Comparison of ENCODE assay signal across 10 cellular contexts in genomic region chr6:161439093-161439492, GRCh38.
DNase-seq lines count a peak whose midpoint lies in the region; ATAC-seq and TF ChIP-seq lines count a peak whose summit lies in the region.
"Had no signal": no experiment of that assay in that cellular context is flagged by ENCODE, and none has a peak within 500 bp of the region (broad histone marks: within the 10 kb centered on the region; RNA-seq: fewer than 3 reads in every experiment).

No MANE protein-coding gene starts in this region.

- no peak overlapping the region for H3K4ac ChIP-seq in trophoblast cell (ENCODE audit: low read depth, low read length)

- H3K9ac ChIP-seq in trophoblast cell (ENCODE audit: low read length) = no peak overlapping the region

- H3K14ac ChIP-seq in trophoblast cell (ENCODE audit: low read length) = peak overlapping the region; percentile 73

- no peak overlapping the region for H3K4me2 ChIP-seq in trophoblast cell (ENCODE audit: low read length)

- H3K18ac ChIP-seq in trophoblast cell (ENCODE audit: low read length) = peak overlapping the region; percentile 68

- H2BK5ac ChIP-seq in trophoblast cell (ENCODE audit: low read depth, low read length, poor library complexity) = peak overlapping the region; percentile 61

- H3K4me3 ChIP-seq in trophoblast cell (ENCODE audit: low read depth, low read length) = no peak overlapping the region

- H3K79me2 ChIP-seq in trophoblast cell (ENCODE audit: control insufficient read depth, insufficient read depth, low read length, poor library complexity) = peaks cover 5% of the 10 kb centered on the region

- peak overlapping the region; percentile 8 for H3K27ac ChIP-seq in trophoblast cell (ENCODE audit: low read depth, low read length)

- no peaks in the 10 kb centered on the region for H3K9me3 ChIP-seq in trophoblast cell (ENCODE audit: insufficient read depth, low read depth, low read length)

- peaks cover 9 to 15% of the 10 kb centered on the region in 2 experiments for H3K4me1 ChIP-seq in trophoblast cell (ENCODE audit: control insufficient read depth in 1 of 2, insufficient read depth in 2 of 2, low read length in 2 of 2)

- no peak overlapping the region for H2AFZ ChIP-seq in trophoblast cell (ENCODE audit: insufficient read depth, low read length, poor library complexity)

- no peak overlapping the region for H3K23ac ChIP-seq in trophoblast cell (ENCODE audit: low read length)

- H2BK12ac ChIP-seq in trophoblast cell (ENCODE audit: low read length) = peak overlapping the region; percentile 73

- H4K12ac ChIP-seq in trophoblast cell (ENCODE audit: low read depth, low read length) = no peak overlapping the region

- H4K91ac ChIP-seq in trophoblast cell (ENCODE audit: low read depth, low read length) = peak overlapping the region; percentile 74

- WGBS in trophoblast cell (ENCODE audit: extremely low coverage, insufficient coverage, insufficient read length) = no CpG with 5 or more reads among the region's 12 CpGs

- ATAC-seq in GM18505 (IDR thresholded peaks at IDR 0.05; ENCODE audit: unreplicated experiment) = no peak
- no peak for ATAC-seq in HG03521 (IDR thresholded peaks at IDR 0.05; ENCODE audit: unreplicated experiment)
- ATAC-seq in HG02973 (IDR thresholded peaks at IDR 0.05; ENCODE audit: unreplicated experiment) = no peak

- peaks cover 28% of the 10 kb centered on the region for H3K79me1 ChIP-seq in trophoblast cell (ENCODE audit: low read length)

- H3K27me3 ChIP-seq in trophoblast cell (ENCODE audit: insufficient read depth, low read length) = no peaks in the 10 kb centered on the region

- DNase-seq in EL (peak; percentile 81), NCI-H748 (lab: John Stamatoyannopoulos, UW; ENCODE audit: unreplicated experiment) (peak; percentile 88), dedifferentiated amniotic fluid mesenchymal stem cell (ENCODE audit: extremely low spot score) (peak; percentile 88), trophoblast cell (peak; percentile 65 to 71)
- no peak for DNase-seq in stimulated activated CD4-positive, alpha-beta T cell treated with anti-CD3 and anti-CD28 coated beads, Interleukin-2, amount 100 ng/mL, for 24 hours
- DNase-seq: activated T-cell treated with anti-CD3 and anti-CD28 coated beads, Interleukin-2, amount 50 U/mL, for 72 hours; stimulated activated CD4-positive, alpha-beta T cell treated with anti-CD3 and anti-CD28 coated beads, Interleukin-1b, Interleukin-23, amount 100 ng/mL, for 48 hours had no signal

- no peaks in the 10 kb centered on the region for H3K36me3 ChIP-seq in trophoblast cell (ENCODE audit: control insufficient read depth in 1 of 2, insufficient read depth in 2 of 2, low read length in 2 of 2)

- peak overlapping the region; percentile 29 for H2AK5ac ChIP-seq in trophoblast cell (ENCODE audit: low read length)

- H2BK120ac ChIP-seq in trophoblast cell (ENCODE audit: insufficient read depth, low read length, poor library complexity) = peak overlapping the region; percentile 72

- TF ChIP-seq POLR2A in GM18505 (IDR thresholded peaks at IDR 0.05; ENCODE audit: borderline replicate concordance, extremely low read depth, insufficient read depth, insufficient read length) = no peak

- H4K8ac ChIP-seq in trophoblast cell (ENCODE audit: low read depth, low read length) = peak overlapping the region; percentile 43

Comparison
In these comparisons a context has a peak if more than half of its experiments do, and no peak if none do; other contexts are left out.
1. DNase-seq: peak in EL (single experiment), NCI-H748 (single experiment), dedifferentiated amniotic fluid mesenchymal stem cell (single experiment) and trophoblast cell (2 of 2); none in stimulated activated CD4-positive, alpha-beta T cell treated with anti-CD3 and anti-CD28 coated beads, Interleukin-2, amount 100 ng/mL, for 24 hours (0 of 2).